13 cellular contexts compared by ENCODE assay signal in the genomic region with DNA sequence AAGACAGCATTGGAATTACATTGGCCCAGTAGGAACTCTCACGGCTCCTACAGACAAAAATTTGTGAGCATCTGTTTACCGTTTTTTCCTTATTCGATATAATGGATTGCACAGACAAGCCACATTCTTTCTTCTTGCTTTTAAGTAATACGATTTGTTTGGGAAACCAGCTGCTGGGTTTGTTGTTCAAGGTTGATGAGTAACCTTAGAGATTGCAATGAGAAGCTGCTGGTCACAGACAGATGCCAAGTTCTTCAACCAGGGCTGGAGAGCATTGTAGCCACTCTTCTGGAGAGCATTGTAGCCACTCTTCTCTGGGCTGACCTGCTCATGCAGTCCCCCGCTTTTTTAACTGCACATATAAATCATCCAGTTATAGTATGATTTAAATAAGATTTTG. TPM values are rescaled to one million over a fixed set of nuclear protein-coding genes. Genes with fewer than 3 reads are reported as not detected.
A peak's percentile ranks its signal among the peaks of the same experiment; 100 is the strongest.
DNase-seq lines count a peak whose midpoint lies in the region; ATAC-seq, FAIRE-seq and TF ChIP-seq lines count a peak whose summit lies in the region.
"Had no signal": no experiment of that assay in that cellular context is flagged by ENCODE, and none has a peak within 500 bp of the region (broad histone marks: within the 10 kb centered on the region; RNA-seq: fewer than 3 reads in every experiment).

No MANE protein-coding gene starts in this region.

- no peak overlapping the region for H3K27ac ChIP-seq in GM23338 (ENCODE audit: low read depth)
- no peak overlapping the region for H3K27ac ChIP-seq in mesenchymal stem cell (ENCODE audit: low read length, poor library complexity, severe bottlenecking)

- peaks cover 31% of the 10 kb centered on the region for H3K79me2 ChIP-seq in GM23338 (replicated peaks; ENCODE audit: insufficient read depth)

- H2AFZ ChIP-seq in GM23338: peak overlapping the region; percentile 98
- no peak overlapping the region for H2AFZ ChIP-seq in mesenchymal stem cell (ENCODE audit: low read depth, low read length)

- H3K4me1 ChIP-seq in GM23338 (ENCODE audit: insufficient read depth): peaks cover 18% of the 10 kb centered on the region
- H3K4me1 ChIP-seq in mesenchymal stem cell (ENCODE audit: control insufficient read depth, insufficient read depth, low read depth, low read length): peaks cover 3% of the 10 kb centered on the region

- no peak overlapping the region for H2AK5ac ChIP-seq in mesenchymal stem cell (ENCODE audit: low read length, severe bottlenecking)

- no peak for TF ChIP-seq CTCF in GM23338 (conservative IDR thresholded peaks at IDR 0.05; ENCODE audit: low read depth in 2 of 2)
- no peak for TF ChIP-seq CTCF in bronchial epithelial cell (IDR thresholded peaks at IDR 0.05; ENCODE audit: insufficient read depth, low read length, severe bottlenecking)

- H2BK15ac ChIP-seq in mesenchymal stem cell (ENCODE audit: low read depth, poor library complexity, severe bottlenecking): no peak overlapping the region

- no peak overlapping the region for H3K18ac ChIP-seq in mesenchymal stem cell (ENCODE audit: low read depth in 1 of 2, low read length in 2 of 2)

- H3K9me2 ChIP-seq in GM23338 (ENCODE audit: insufficient read depth): no peaks in the 10 kb centered on the region

- H3K9me3 Mint-ChIP-seq in GM23338: no peaks in the 10 kb centered on the region

- H4K91ac ChIP-seq in mesenchymal stem cell (ENCODE audit: low read length): no peak overlapping the region

- peaks cover 12% of the 10 kb centered on the region for H3K79me1 ChIP-seq in mesenchymal stem cell (replicated peaks; ENCODE audit: low read length, poor library complexity, severe bottlenecking)

- WGBS in mesenchymal stem cell: 72% methylated on average over 3 of the region's 5 CpGs

- no peak overlapping the region for H3K4ac ChIP-seq in mesenchymal stem cell (ENCODE audit: low read depth in 1 of 2, low read length in 2 of 2)

- no peak for FAIRE-seq in bronchial epithelial cell (lab: Jason Lieb, UNC)

- peak; percentile 85 for DNase-seq in AG08395 (ENCODE audit: low spot score)
- no peak for DNase-seq in GM23338 (ENCODE audit: low spot score)
- peak; percentile 8 for DNase-seq in bronchial epithelial cell (ENCODE audit: low read depth)
- DNase-seq in mesenchymal stem cell: peak; percentile 77
- no peak for DNase-seq in NCI-H524 treated with DMSO at 0.1 percent for 48 hours (lab: John Stamatoyannopoulos, UW)
- DNase-seq in germinal center (ENCODE audit: low spot score): no peak
- no peak for DNase-seq in stimulated activated naive CD4-positive, alpha-beta T cell treated with Interleukin-2 at 50 U/mL for 16 hours (lab: John Stamatoyannopoulos, UW)
- DNase-seq: activated CD4-positive, alpha-beta T cell treated with anti-CD3 and anti-CD28 coated beads, Interleukin-2, amount 50 U/mL, for 48 hours; esophagus squamous epithelium; GF-D8; PC-3; retina had no signal

- no peak overlapping the region for H3K23ac ChIP-seq in mesenchymal stem cell (ENCODE audit: low read length in 2 of 2)

- H3K27me3 Mint-ChIP-seq in GM23338 (ENCODE audit: insufficient read depth, low read depth, poor library complexity): peaks cover 9% of the 10 kb centered on the region

- peaks cover 4% of the 10 kb centered on the region for H3K36me3 Mint-ChIP-seq in GM23338 (ENCODE audit: low read depth)

- no peak overlapping the region for H4K8ac ChIP-seq in mesenchymal stem cell (ENCODE audit: low read length)

- H2BK12ac ChIP-seq in mesenchymal stem cell (ENCODE audit: low read length in 2 of 2): no peak overlapping the region

- H3K27me3 ChIP-seq in GM23338 (ENCODE audit: insufficient read depth) (no peaks in the 10 kb centered on the region; the same call in 1 of the 2 replicates), bronchial epithelial cell (ENCODE audit: control insufficient read depth, insufficient read depth, low read length) (no peaks in the 10 kb centered on the region), mesenchymal stem cell (ENCODE audit: control insufficient read depth in 1 of 2, insufficient read depth in 1 of 2, low read length in 2 of 2) (peaks cover 0 to 3% of the 10 kb centered on the region in 2 experiments)

- ATAC-seq in GM23338 (no peak), HG02798 (IDR thresholded peaks at IDR 0.05; ENCODE audit: poor library complexity, unreplicated experiment) (no peak)
- ATAC-seq: PC-3 had no signal

- H3K14ac ChIP-seq in mesenchymal stem cell (ENCODE audit: low read length in 2 of 2): no peak overlapping the region

- peaks cover 11% of the 10 kb centered on the region for H3K4me1 Mint-ChIP-seq in GM23338

- peak overlapping the region; percentile 85; the same call in 2 of the 3 replicates for H3K4me3 Mint-ChIP-seq in GM23338

- H3K9ac ChIP-seq in mesenchymal stem cell (ENCODE audit: low read length): peak overlapping the region; percentile 93

- H3K4me2 ChIP-seq in GM23338 (peak overlapping the region; percentile 95), mesenchymal stem cell (ENCODE audit: low read length, poor library complexity, severe bottlenecking) (no peak overlapping the region)

- no peak overlapping the region for H3K27ac Mint-ChIP-seq in GM23338

- H3K9me3 ChIP-seq in mesenchymal stem cell (ENCODE audit: control insufficient read depth, low read length): no peaks in the 10 kb centered on the region
- H3K9me3 ChIP-seq: esophagus squamous epithelium had no signal

- peaks cover 10% of the 10 kb centered on the region for H4K20me1 ChIP-seq in GM23338 (replicated peaks; ENCODE audit: insufficient read depth)

- no peak overlapping the region for H2BK5ac ChIP-seq in mesenchymal stem cell (ENCODE audit: low read depth, low read length, poor library complexity, severe bottlenecking)

- H3K36me3 ChIP-seq in GM23338 (ENCODE audit: insufficient read depth) (no peaks in the 10 kb centered on the region), bronchial epithelial cell (ENCODE audit: control insufficient read depth, insufficient read depth, low read length) (no peaks in the 10 kb centered on the region), mesenchymal stem cell (ENCODE audit: control insufficient read depth in 1 of 2, insufficient read depth in 2 of 2, low read depth in 1 of 2, low read length in 2 of 2) (peaks cover 0 to 6% of the 10 kb centered on the region in 2 experiments)
- H3K36me3 ChIP-seq: esophagus squamous epithelium had no signal

- H3F3A ChIP-seq in GM23338 (replicated peaks; ENCODE audit: low read depth): peaks cover 6% of the 10 kb centered on the region; the same call in 1 of the 2 replicates

- H2BK120ac ChIP-seq in mesenchymal stem cell (ENCODE audit: low read depth, low read length): no peak overlapping the region

- H3K4me3 ChIP-seq in GM23338 (peak overlapping the region; percentile 89; the same call in 1 of the 2 replicates), bronchial epithelial cell (ENCODE audit: low read depth, low read length) (no peak overlapping the region), mesenchymal stem cell (ENCODE audit: insufficient read depth in 1 of 2, low read depth in 1 of 2, low read length in 2 of 2) (peak overlapping the region in 1 of 2 experiments; percentile 71)

TF ChIP-seq in GM23338, 12 proteins besides CTCF, POLR2A, EP300 and RAD21 (continues in another document):
- TF ChIP-seq ZNF331 (CRISPR knock-in tag; IDR thresholded peaks at IDR 0.05; ENCODE audit: low read depth): no peak
- TF ChIP-seq, protein P1, sequence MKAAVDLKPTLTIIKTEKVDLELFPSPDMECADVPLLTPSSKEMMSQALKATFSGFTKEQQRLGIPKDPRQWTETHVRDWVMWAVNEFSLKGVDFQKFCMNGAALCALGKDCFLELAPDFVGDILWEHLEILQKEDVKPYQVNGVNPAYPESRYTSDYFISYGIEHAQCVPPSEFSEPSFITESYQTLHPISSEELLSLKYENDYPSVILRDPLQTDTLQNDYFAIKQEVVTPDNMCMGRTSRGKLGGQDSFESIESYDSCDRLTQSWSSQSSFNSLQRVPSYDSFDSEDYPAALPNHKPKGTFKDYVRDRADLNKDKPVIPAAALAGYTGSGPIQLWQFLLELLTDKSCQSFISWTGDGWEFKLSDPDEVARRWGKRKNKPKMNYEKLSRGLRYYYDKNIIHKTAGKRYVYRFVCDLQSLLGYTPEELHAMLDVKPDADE (IDR thresholded peaks at IDR 0.05): no peak
- no peak for TF ChIP-seq EZH2 (IDR thresholded peaks at IDR 0.05; ENCODE audit: low read depth, unreplicated experiment)
- TF ChIP-seq STAT1 (IDR thresholded peaks at IDR 0.05; ENCODE audit: unreplicated experiment): no peak

RNA-seq across cellular contexts. Expression of a gene that starts 1.4 kb away (rescaled TPM):
- total RNA-seq in GM23338 (2014; rRNA removed; shearing (Covaris generic)): 32.7 and 42.6 TPM in 2 replicates
- 33.4 and 40.0 TPM in 2 replicates for polyA plus RNA-seq in GM23338 (2016; fragmentation: Nextera tagmentation; extraction: Ambion mirVana)
- total RNA-seq in bronchial epithelial cell: 30.3 and 36.0 TPM in 2 replicates
- polyA plus RNA-seq in mesenchymal stem cell (2013, experiment 1 of 2): 38.5 TPM
- 33.4 TPM for polyA plus RNA-seq in mesenchymal stem cell (2013, experiment 2 of 2)

RNA-seq across cellular contexts. Expression of a gene that starts 26.8 kb away (rescaled TPM):
- total RNA-seq in GM23338 (2014; rRNA removed; shearing (Covaris generic)): 13.3 and 16.3 TPM in 2 replicates
- polyA plus RNA-seq in GM23338 (2016; fragmentation: Nextera tagmentation; extraction: Ambion mirVana): 5.5 and 5.7 TPM in 2 replicates
- total RNA-seq in bronchial epithelial cell: 11.6 and 14.5 TPM in 2 replicates
- 2.9 TPM for polyA plus RNA-seq in mesenchymal stem cell (2013, experiment 1 of 2)
- 3.6 TPM for polyA plus RNA-seq in mesenchymal stem cell (2013, experiment 2 of 2)

Comparison
In these comparisons a context has a peak if more than half of its experiments do, and no peak if none do; other contexts are left out.
1. DNase-seq: peak in AG08395 (single experiment), bronchial epithelial cell (single experiment) and mesenchymal stem cell (single experiment); none in GM23338 (single experiment), NCI-H524 treated with DMSO at 0.1 percent for 48 hours (single experiment), germinal center (single experiment) and stimulated activated naive CD4-positive, alpha-beta T cell treated with Interleukin-2 at 50 U/mL for 16 hours (single experiment).